19 cellular contexts compared by ENCODE assay signal in the genomic region with DNA sequence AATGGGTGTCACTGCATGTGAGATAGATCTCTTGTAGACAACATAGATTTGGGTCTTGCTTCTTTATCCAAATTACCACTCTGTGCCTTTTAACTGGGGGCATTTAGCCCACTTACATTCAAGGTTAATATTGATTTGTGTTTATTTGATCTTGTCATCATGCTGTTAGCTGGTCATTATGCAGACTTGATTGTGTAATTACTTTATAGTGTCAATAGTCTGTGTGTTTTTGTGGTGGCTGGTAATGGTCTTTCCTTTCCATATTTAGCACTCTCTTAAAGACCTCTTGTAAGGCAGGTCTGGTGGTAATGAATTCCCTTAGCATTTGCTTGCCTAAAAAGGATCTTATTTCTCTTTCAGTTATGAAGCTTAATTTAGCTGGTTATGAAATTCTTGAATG.
"Had no signal": no experiment of that assay in that cellular context is flagged by ENCODE, and none has a peak within 500 bp of the region (broad histone marks: within the 10 kb centered on the region; RNA-seq: fewer than 3 reads in every experiment).

No MANE protein-coding gene starts in this region.

- DNase-seq: activated CD4-positive, alpha-beta memory T cell treated with anti-CD3 and anti-CD28 coated beads for 36 hours; activated CD4-positive, alpha-beta T cell treated with anti-CD3 and anti-CD28 coated beads for 48 hours; activated effector memory CD4-positive, alpha-beta T cell treated with Interleukin-2 at 50 U/mL for 16 hours; activated naive CD4-positive, alpha-beta T cell treated with anti-CD3 and anti-CD28 coated beads, Interleukin-2, amount 10 ng/mL, durations not matched to agents 7 days and 5 days; activated naive CD8-positive, alpha-beta T cell treated with anti-CD3 and anti-CD28 coated beads, Interleukin-2, amount 50 U/mL, for 24 hours; activated T-cell treated with anti-CD3 and anti-CD28 coated beads, Interleukin-2, amount 50 U/mL, for 72 hours; cortex of kidney; heart left ventricle; right cardiac atrium; stimulated activated CD4-positive, alpha-beta T cell treated with anti-CD3 and anti-CD28 coated beads, Interleukin-1b, Interleukin-23, amount 100 ng/mL, for 48 hours; transverse colon had no signal

- H3K27me3 ChIP-seq: cardiac muscle cell, vagina had no signal

- ATAC-seq: activated naive CD8-positive, alpha-beta T cell treated with anti-CD3 and anti-CD28 coated beads, Interleukin-2, amount 50 U/mL, for 24 hours; activated T-cell treated with anti-CD3 and anti-CD28 coated beads, Interleukin-2, amount 50 U/mL, for 72 hours; gastroesophageal sphincter; heart left ventricle; right cardiac atrium; stimulated activated memory B cell treated with anti-CD40 and anti-IgM and Interleukin-4, amounts not matched to agents 10 μg/mL and 1 μg/mL and 100 μg/mL, for 72 hours had no signal

- H3K4me3 ChIP-seq: cardiac muscle cell, gastroesophageal sphincter, heart left ventricle, skin epidermis, transverse colon, vagina had no signal

- H3K36me3 ChIP-seq: cardiac muscle cell, gastroesophageal sphincter, heart left ventricle, neutrophil, transverse colon, vagina had no signal

- H3K4me1 ChIP-seq: gastroesophageal sphincter, heart left ventricle, parathyroid adenoma, transverse colon, vagina had no signal

- H3K9me3 ChIP-seq: gastroesophageal sphincter, neutrophil, vagina had no signal

- H3K27ac ChIP-seq: cardiac muscle cell, epithelial cell of prostate, gastroesophageal sphincter, heart left ventricle, neutrophil, parathyroid adenoma, skin epidermis, transverse colon, vagina had no signal
